ENCODE assay signal across 1 cellular context in genomic region chr13:113489549-113490495, GRCh38.
A peak's percentile ranks its signal among the peaks of the same experiment; 100 is the strongest.
TF ChIP-seq lines count a peak whose summit lies in the region.

No MANE protein-coding gene starts in this region.

TF ChIP-seq in HepG2, 621 proteins besides CTCF, POLR2A, EP300 and RAD21 (continued from another document):
- TF ChIP-seq, protein P1, sequence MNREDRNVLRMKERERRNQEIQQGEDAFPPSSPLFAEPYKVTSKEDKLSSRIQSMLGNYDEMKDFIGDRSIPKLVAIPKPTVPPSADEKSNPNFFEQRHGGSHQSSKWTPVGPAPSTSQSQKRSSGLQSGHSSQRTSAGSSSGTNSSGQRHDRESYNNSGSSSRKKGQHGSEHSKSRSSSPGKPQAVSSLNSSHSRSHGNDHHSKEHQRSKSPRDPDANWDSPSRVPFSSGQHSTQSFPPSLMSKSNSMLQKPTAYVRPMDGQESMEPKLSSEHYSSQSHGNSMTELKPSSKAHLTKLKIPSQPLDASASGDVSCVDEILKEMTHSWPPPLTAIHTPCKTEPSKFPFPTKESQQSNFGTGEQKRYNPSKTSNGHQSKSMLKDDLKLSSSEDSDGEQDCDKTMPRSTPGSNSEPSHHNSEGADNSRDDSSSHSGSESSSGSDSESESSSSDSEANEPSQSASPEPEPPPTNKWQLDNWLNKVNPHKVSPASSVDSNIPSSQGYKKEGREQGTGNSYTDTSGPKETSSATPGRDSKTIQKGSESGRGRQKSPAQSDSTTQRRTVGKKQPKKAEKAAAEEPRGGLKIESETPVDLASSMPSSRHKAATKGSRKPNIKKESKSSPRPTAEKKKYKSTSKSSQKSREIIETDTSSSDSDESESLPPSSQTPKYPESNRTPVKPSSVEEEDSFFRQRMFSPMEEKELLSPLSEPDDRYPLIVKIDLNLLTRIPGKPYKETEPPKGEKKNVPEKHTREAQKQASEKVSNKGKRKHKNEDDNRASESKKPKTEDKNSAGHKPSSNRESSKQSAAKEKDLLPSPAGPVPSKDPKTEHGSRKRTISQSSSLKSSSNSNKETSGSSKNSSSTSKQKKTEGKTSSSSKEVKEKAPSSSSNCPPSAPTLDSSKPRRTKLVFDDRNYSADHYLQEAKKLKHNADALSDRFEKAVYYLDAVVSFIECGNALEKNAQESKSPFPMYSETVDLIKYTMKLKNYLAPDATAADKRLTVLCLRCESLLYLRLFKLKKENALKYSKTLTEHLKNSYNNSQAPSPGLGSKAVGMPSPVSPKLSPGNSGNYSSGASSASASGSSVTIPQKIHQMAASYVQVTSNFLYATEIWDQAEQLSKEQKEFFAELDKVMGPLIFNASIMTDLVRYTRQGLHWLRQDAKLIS (CRISPR knock-in tag; IDR thresholded peaks at IDR 0.05), result no peak
- TF ChIP-seq PCBP1 (IDR thresholded peaks at IDR 0.05; ENCODE audit: borderline replicate concordance, low read depth, low read length), result no peak
- peak; percentile 10; the same call in 1 of the 2 replicates for TF ChIP-seq ZNF788 (CRISPR knock-in tag; IDR thresholded peaks at IDR 0.05; ENCODE audit: borderline replicate concordance)
- TF ChIP-seq SUZ12 (IDR thresholded peaks at IDR 0.05; ENCODE audit: low read depth, low read length), result no peak
- no peak for TF ChIP-seq RNF2 (conservative IDR thresholded peaks at IDR 0.05; ENCODE audit: low read depth)
- no peak for TF ChIP-seq LBX2 (CRISPR knock-in tag; IDR thresholded peaks at IDR 0.05; ENCODE audit: borderline replicate concordance)
- peak; percentile 4; the same call in 1 of the 2 replicates for TF ChIP-seq BORCS8-MEF2B (CRISPR knock-in tag; IDR thresholded peaks at IDR 0.05)
